ENCODE assay signal across 8 cellular contexts in the genomic region with DNA sequence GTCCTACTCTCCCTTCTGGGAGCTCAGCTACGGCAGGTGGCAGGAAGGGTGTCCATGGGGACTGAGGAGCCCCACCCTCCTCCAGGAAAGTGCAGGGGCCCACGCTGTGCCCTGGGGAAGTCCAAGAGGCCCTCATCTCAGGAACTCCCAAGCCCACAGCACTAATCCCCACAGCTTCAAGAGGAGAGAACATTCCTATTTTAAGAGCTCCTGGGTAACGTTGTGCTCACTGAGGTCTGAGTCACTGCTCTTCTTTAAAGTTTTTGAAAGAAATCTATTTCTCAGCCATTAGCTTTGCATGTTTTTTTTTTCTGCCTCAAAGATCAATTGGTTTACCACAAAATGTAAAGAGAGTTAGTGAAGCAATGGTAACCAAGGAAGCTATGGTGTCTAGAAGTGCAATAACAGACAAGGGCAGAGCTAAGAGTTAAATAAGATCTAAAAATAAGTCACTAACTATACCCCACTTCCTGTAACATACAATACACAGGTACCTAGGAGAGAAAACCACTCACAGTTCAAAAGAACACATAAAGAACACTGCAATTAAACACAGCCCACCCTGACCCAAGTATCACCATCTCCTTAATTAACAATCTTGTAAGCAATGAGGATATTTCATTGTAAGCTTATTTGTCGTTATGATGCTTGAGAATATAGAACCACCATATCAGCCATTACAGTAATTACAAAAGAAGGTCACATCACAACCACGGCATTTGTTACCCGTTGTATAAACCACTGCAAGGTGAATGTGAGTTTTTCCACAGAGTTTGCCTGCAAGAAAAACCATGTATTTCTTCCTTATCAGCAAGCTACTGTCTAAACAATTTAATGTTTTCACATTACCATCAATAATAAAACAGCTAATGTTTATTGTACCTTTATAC.
A peak's percentile ranks its signal among the peaks of the same experiment; 100 is the strongest.
DNase-seq lines count a peak whose midpoint lies in the region; ATAC-seq and TF ChIP-seq lines count a peak whose summit lies in the region.

No MANE protein-coding gene starts in this region.

- no peaks in the 10 kb centered on the region for H3K36me3 Mint-ChIP-seq in CD8-positive, alpha-beta T cell
- no peaks in the 10 kb centered on the region for H3K36me3 Mint-ChIP-seq in activated naive CD8-positive, alpha-beta T cell
- H3K36me3 Mint-ChIP-seq in stimulated activated naive CD8-positive, alpha-beta T cell treated with anti-CD3 and anti-CD28 coated beads, Interleukin-15, Interleukin-2, amounts not matched to agents 100 ng/mL and 50 ng/mL, for 24 hours (ENCODE audit: low read depth) = no peaks in the 10 kb centered on the region
- no peaks in the 10 kb centered on the region for H3K36me3 Mint-ChIP-seq in osteocyte (ENCODE audit: unreplicated experiment)

- H3K27ac ChIP-seq in CD8-positive, alpha-beta T cell (ENCODE audit: low read depth, low read length) = peak overlapping the region; percentile 45

- H3K4me3 Mint-ChIP-seq in CD8-positive, alpha-beta T cell = peak overlapping the region; percentile 57
- H3K4me3 Mint-ChIP-seq in activated naive CD8-positive, alpha-beta T cell = peak overlapping the region; percentile 59
- H3K4me3 Mint-ChIP-seq in stimulated activated naive CD8-positive, alpha-beta T cell treated with anti-CD3 and anti-CD28 coated beads, Interleukin-15, Interleukin-2, amounts not matched to agents 100 ng/mL and 50 ng/mL, for 24 hours = peak overlapping the region; percentile 11
- no peak overlapping the region for H3K4me3 Mint-ChIP-seq in osteocyte (ENCODE audit: unreplicated experiment)

- peaks cover 29% of the 10 kb centered on the region for H3K4me1 ChIP-seq in CD8-positive, alpha-beta T cell (ENCODE audit: insufficient read depth, low read length)

- DNase-seq in CD8-positive, alpha-beta T cell = no peak
- DNase-seq in GM19238 (ENCODE audit: insufficient read length, low spot score) = peak; percentile 30
- DNase-seq in osteocyte (ENCODE audit: extremely low spot score, unreplicated experiment) = no peak
- no peak for DNase-seq in stimulated activated CD4-positive, alpha-beta T cell treated with anti-CD3 and anti-CD28 coated beads, Interleukin-1b, Interleukin-23, amount 100 ng/mL, for 48 hours
- no peak for DNase-seq in ureter (ENCODE audit: low spot score)

- H3K9me3 ChIP-seq in CD8-positive, alpha-beta T cell (ENCODE audit: low read length) = no peaks in the 10 kb centered on the region

- H3K4me3 ChIP-seq in CD8-positive, alpha-beta T cell (ENCODE audit: low read depth, low read length) = peak overlapping the region; percentile 20

- no peaks in the 10 kb centered on the region for H3K27me3 Mint-ChIP-seq in CD8-positive, alpha-beta T cell (ENCODE audit: low read depth)
- H3K27me3 Mint-ChIP-seq in activated naive CD8-positive, alpha-beta T cell = no peaks in the 10 kb centered on the region
- no peaks in the 10 kb centered on the region for H3K27me3 Mint-ChIP-seq in stimulated activated naive CD8-positive, alpha-beta T cell treated with anti-CD3 and anti-CD28 coated beads, Interleukin-15, Interleukin-2, amounts not matched to agents 100 ng/mL and 50 ng/mL, for 24 hours
- H3K27me3 Mint-ChIP-seq in osteocyte (ENCODE audit: unreplicated experiment) = peaks cover 3% of the 10 kb centered on the region

- H3K27ac Mint-ChIP-seq in CD8-positive, alpha-beta T cell = peak overlapping the region; percentile 88
- H3K27ac Mint-ChIP-seq in activated naive CD8-positive, alpha-beta T cell = peak overlapping the region; percentile 42
- peak overlapping the region; percentile 37 for H3K27ac Mint-ChIP-seq in stimulated activated naive CD8-positive, alpha-beta T cell treated with anti-CD3 and anti-CD28 coated beads, Interleukin-15, Interleukin-2, amounts not matched to agents 100 ng/mL and 50 ng/mL, for 24 hours
- H3K27ac Mint-ChIP-seq in osteocyte (ENCODE audit: unreplicated experiment) = no peak overlapping the region

- no peaks in the 10 kb centered on the region for H3K9me3 Mint-ChIP-seq in CD8-positive, alpha-beta T cell
- no peaks in the 10 kb centered on the region for H3K9me3 Mint-ChIP-seq in activated naive CD8-positive, alpha-beta T cell (ENCODE audit: low read depth)
- H3K9me3 Mint-ChIP-seq in stimulated activated naive CD8-positive, alpha-beta T cell treated with anti-CD3 and anti-CD28 coated beads, Interleukin-15, Interleukin-2, amounts not matched to agents 100 ng/mL and 50 ng/mL, for 24 hours = no peaks in the 10 kb centered on the region
- H3K9me3 Mint-ChIP-seq in osteocyte (ENCODE audit: unreplicated experiment) = no peaks in the 10 kb centered on the region

- H3K27me3 ChIP-seq in CD8-positive, alpha-beta T cell (ENCODE audit: insufficient read depth, low read length) = no peaks in the 10 kb centered on the region

- no peak for TF ChIP-seq CTCF in CD8-positive, alpha-beta T cell (IDR thresholded peaks at IDR 0.05)
- no peak for TF ChIP-seq CTCF in osteocyte (IDR thresholded peaks at IDR 0.05)

- POLR2A ChIA-PET in CD8-positive, alpha-beta T cell (lab: Charles Lee) = interaction anchor here (0.7 to 0.8 kb wide), 3 partner anchors 10 to 75 kb away, joined by 3 read pairs; no protein-coding TSS in a partner anchor

- H3K36me3 ChIP-seq in CD8-positive, alpha-beta T cell (ENCODE audit: insufficient read depth, low read length) = no peaks in the 10 kb centered on the region

- H3K4me1 Mint-ChIP-seq in CD8-positive, alpha-beta T cell (ENCODE audit: low read depth) = peaks cover 38% of the 10 kb centered on the region
- peaks cover 34% of the 10 kb centered on the region for H3K4me1 Mint-ChIP-seq in activated naive CD8-positive, alpha-beta T cell (ENCODE audit: low read depth)
- H3K4me1 Mint-ChIP-seq in stimulated activated naive CD8-positive, alpha-beta T cell treated with anti-CD3 and anti-CD28 coated beads, Interleukin-15, Interleukin-2, amounts not matched to agents 100 ng/mL and 50 ng/mL, for 24 hours (ENCODE audit: low read depth) = peaks cover 37% of the 10 kb centered on the region
- peaks cover 22% of the 10 kb centered on the region for H3K4me1 Mint-ChIP-seq in osteocyte (ENCODE audit: unreplicated experiment)

- CTCF ChIA-PET in CD8-positive, alpha-beta T cell (lab: Charles Lee) = interaction anchor here (1.2 kb wide), 1 partner anchor 331 kb away, joined by 3 read pairs; no protein-coding TSS in a partner anchor

- ATAC-seq in CD8-positive, alpha-beta T cell = peak; percentile 94
- peak; percentile 94 for ATAC-seq in HG03108 (IDR thresholded peaks at IDR 0.05; ENCODE audit: unreplicated experiment)

- intact Hi-C loops in CD8-positive, alpha-beta T cell (cut with DNase I, micrococcal nuclease) = loop anchor here in 1 of 2 experiments (10.0 kb wide), 1 partner anchor 427 kb away; no protein-coding TSS in a partner anchor
